Comparison of ENCODE assay signal across 25 cellular contexts in genomic region chr9:82397534-82397933, GRCh38.
"Had no signal": no experiment of that assay in that cellular context is flagged by ENCODE, and none has a peak within 500 bp of the region (broad histone marks: within the 10 kb centered on the region; RNA-seq: fewer than 3 reads in every experiment).

No MANE protein-coding gene starts in this region.

- H3K4me1 Mint-ChIP-seq: mesothelial cell of epicardium; naive B cell; naive thymus-derived CD8-positive, alpha-beta T cell had no signal

- DNase-seq: colonic mucosa; cortex of kidney; effector CD8-positive, alpha-beta T cell; effector memory CD8-positive, alpha-beta T cell; endodermal cell; erythroblast; esophagus squamous epithelium; foreskin fibroblast; foreskin melanocyte; gastrocnemius medialis; glutamatergic neuron; head of caudate nucleus; heart right ventricle; hippocampal formation; left cardiac atrium; left ventricle myocardium inferior; lower lobe of right lung; mesenchymal stem cell; mucosa of descending colon; naive B cell; naive thymus-derived CD8-positive, alpha-beta T cell had no signal

- H3K27ac ChIP-seq: colonic mucosa, epithelial cell of prostate, esophagus squamous epithelium, gastrocnemius medialis, heart right ventricle, left ventricle myocardium inferior, lower lobe of right lung had no signal

- H3K36me3 ChIP-seq: colonic mucosa, esophagus squamous epithelium, gastrocnemius medialis, heart right ventricle, left ventricle myocardium inferior, lower lobe of right lung had no signal

- ATAC-seq: effector memory CD8-positive, alpha-beta T cell; esophagus mucosa; gastrocnemius medialis; heart right ventricle; left cardiac atrium; lower lobe of right lung; mucosa of descending colon; naive thymus-derived CD8-positive, alpha-beta T cell had no signal

- H3K4me3 Mint-ChIP-seq: dendritic cell treated with granulocyte-macrophage colony-stimulating factor and Interleukin-4, amounts not matched to agents 40 ng/mL and 50 ng/mL, for 4 days; effector memory CD8-positive, alpha-beta T cell; endodermal cell; mesothelial cell of epicardium; naive B cell; naive thymus-derived CD8-positive, alpha-beta T cell had no signal

- H3K4me1 ChIP-seq: colonic mucosa, esophagus squamous epithelium, gastrocnemius medialis, heart right ventricle, left ventricle myocardium inferior, lower lobe of right lung had no signal

- H3K27ac Mint-ChIP-seq: dendritic cell treated with granulocyte-macrophage colony-stimulating factor and Interleukin-4, amounts not matched to agents 40 ng/mL and 50 ng/mL, for 4 days; effector memory CD8-positive, alpha-beta T cell; endodermal cell; mesothelial cell of epicardium; naive thymus-derived CD8-positive, alpha-beta T cell had no signal

- H3K4me3 ChIP-seq: colonic mucosa, esophagus squamous epithelium, gastrocnemius medialis, heart right ventricle, left ventricle myocardium inferior, lower lobe of right lung, mucosa of descending colon had no signal

- H3K9me3 ChIP-seq: colonic mucosa, esophagus squamous epithelium, gastrocnemius medialis, heart right ventricle, left ventricle myocardium inferior, lower lobe of right lung, mucosa of descending colon had no signal

- H3K36me3 Mint-ChIP-seq: mesothelial cell of epicardium; naive thymus-derived CD8-positive, alpha-beta T cell had no signal

- H3K27me3 ChIP-seq: colonic mucosa, esophagus squamous epithelium, gastrocnemius medialis, heart right ventricle had no signal

- H3K9me3 Mint-ChIP-seq: endodermal cell had no signal

- H3K27me3 Mint-ChIP-seq: dendritic cell treated with granulocyte-macrophage colony-stimulating factor and Interleukin-4, amounts not matched to agents 40 ng/mL and 50 ng/mL, for 4 days; effector memory CD8-positive, alpha-beta T cell had no signal
